Comparison of ENCODE assay signal across 7 cellular contexts in genomic region chr15:64842986-64843561, GRCh38. TPM values are rescaled to one million over a fixed set of nuclear protein-coding genes. Genes with fewer than 3 reads are reported as not detected.
DNase-seq lines count a peak whose midpoint lies in the region; ATAC-seq and TF ChIP-seq lines count a peak whose summit lies in the region.

No MANE protein-coding gene starts in this region.

- 62 to 78% methylated on average over 4 to 7 of the region's 7 CpGs for WGBS in endodermal cell (ENCODE audit: insufficient coverage in 1 of 2, insufficient read length in 1 of 2), 2 experiments

- no peak for TF ChIP-seq CTCF in endodermal cell (conservative IDR thresholded peaks at IDR 0.05)

- H3K27me3 ChIP-seq in H7 (ENCODE audit: control insufficient read depth, insufficient read depth, low read length) (no peaks in the 10 kb centered on the region), SJSA1 (replicated peaks) (no peaks in the 10 kb centered on the region), endodermal cell (ENCODE audit: control insufficient read depth, insufficient read depth, low read length, poor library complexity, severe bottlenecking) (no peaks in the 10 kb centered on the region)

- H3K27ac ChIP-seq in SJSA1 (no peak overlapping the region), endodermal cell (ENCODE audit: low read depth, low read length) (peak overlapping the region; percentile 29)

- H3K4me1 ChIP-seq in SJSA1 (replicated peaks), result peaks cover 49% of the 10 kb centered on the region
- peaks cover 3% of the 10 kb centered on the region for H3K4me1 ChIP-seq in endodermal cell (ENCODE audit: control insufficient read depth, insufficient read depth, low read length)

- DNase-seq in H7 (peak; percentile 68), SJSA1 (ENCODE audit: low read depth in 1 of 2, low spot score in 2 of 2) (peak; percentile 53 to 62), endodermal cell (peak; percentile 67), naive B cell (no peak), NCI-H2227 (lab: John Stamatoyannopoulos, UW; ENCODE audit: unreplicated experiment) (no peak), NCI-H524 (lab: John Stamatoyannopoulos, UW) (no peak)

- no peaks in the 10 kb centered on the region for H3K9me3 ChIP-seq in SJSA1 (replicated peaks)
- no peaks in the 10 kb centered on the region for H3K9me3 ChIP-seq in endodermal cell (ENCODE audit: control insufficient read depth, low read length)

- H3K4me3 Mint-ChIP-seq in endodermal cell (peak overlapping the region; percentile 85), naive B cell (peak overlapping the region; percentile 90 to 99 (median 95))

- peak overlapping the region; percentile 69 for H3K9ac ChIP-seq in endodermal cell (ENCODE audit: extremely low read depth, low read length, poor library complexity, severe bottlenecking)

- H3K4me3 ChIP-seq in H7 (ENCODE audit: insufficient read depth, low read depth, low read length) (peak overlapping the region; percentile 95), SJSA1 (peak overlapping the region; percentile 81), endodermal cell (ENCODE audit: low read length) (peak overlapping the region; percentile 94)

- ATAC-seq in naive B cell (ENCODE audit: low read depth in 2 of 2) (peak in 1 of 2 donors; percentile 16), GM19463 (IDR thresholded peaks at IDR 0.05; ENCODE audit: unreplicated experiment) (no peak)

- H3K36me3 ChIP-seq in H7 (replicated peaks; ENCODE audit: control insufficient read depth, insufficient read depth, low read length), result peaks cover 2% of the 10 kb centered on the region
- H3K36me3 ChIP-seq in SJSA1, result peaks cover 23% of the 10 kb centered on the region
- no peaks in the 10 kb centered on the region for H3K36me3 ChIP-seq in endodermal cell (ENCODE audit: control insufficient read depth, insufficient read depth, low read length)

- peaks cover 6% of the 10 kb centered on the region for H3K36me3 Mint-ChIP-seq in endodermal cell (ENCODE audit: low read depth)
- peaks cover 0 to 1% of the 10 kb centered on the region in 2 donors for H3K36me3 Mint-ChIP-seq in naive B cell

- H3K4me1 Mint-ChIP-seq in endodermal cell (peaks cover 31% of the 10 kb centered on the region), naive B cell (peaks cover 62 to 75% (median 68%) of the 10 kb centered on the region in 3 donors)

- no peaks in the 10 kb centered on the region for H3K9me3 Mint-ChIP-seq in endodermal cell
- H3K9me3 Mint-ChIP-seq in naive B cell, result no peaks in the 10 kb centered on the region

- H3K27me3 Mint-ChIP-seq in endodermal cell (ENCODE audit: insufficient read depth) (no peaks in the 10 kb centered on the region), naive B cell (no peaks in the 10 kb centered on the region)

- no peak overlapping the region for H3K27ac Mint-ChIP-seq in endodermal cell
- H3K27ac Mint-ChIP-seq in naive B cell, result peak overlapping the region; percentile 88 to 97 (median 94)

RNA-seq across cellular contexts. Expression of gene PLEKHO2, which starts 1.4 kb away (rescaled TPM):
- 14.5 and 17.0 TPM in 2 replicates for total RNA-seq in H7 (2014; rRNA removed; shearing (Covaris generic))
- total RNA-seq in SJSA1 (2014; rRNA removed; shearing (Covaris generic)), result 21.4 and 21.7 TPM in 2 replicates
- 10 to 100 TPM; 10.2 to 12.9 TPM for total RNA-seq in endodermal cell
- polyA plus RNA-seq in endodermal cell (2013, experiment 1 of 2), result 10.9 TPM
- polyA plus RNA-seq in endodermal cell (2013, experiment 2 of 2), result 10.4 TPM
- polyA plus RNA-seq in naive B cell (ENCODE audit: low read depth in 6 of 6), result 10 to 100 TPM in 5 of 6 donors, 1 to 10 TPM in 1; 9.7 to 20.7 (median 14.4) TPM

RNA-seq across cellular contexts. Expression of gene PIF1, which starts 17.6 kb away (rescaled TPM):
- 100 and 124 TPM in 2 replicates for total RNA-seq in H7 (2014; rRNA removed; shearing (Covaris generic))
- total RNA-seq in SJSA1 (2014; rRNA removed; shearing (Covaris generic)), result 20.1 and 29.2 TPM in 2 replicates
- total RNA-seq in endodermal cell, result 10 to 100 TPM; 60.7 to 64.6 TPM
- polyA plus RNA-seq in endodermal cell (2013, experiment 1 of 2), result 46.2 TPM
- polyA plus RNA-seq in endodermal cell (2013, experiment 2 of 2), result 44.8 TPM
- under 1 TPM in 3 of 6 donors, not detected in 3; 0.24 to 0.62 (median 0.45) TPM for polyA plus RNA-seq in naive B cell (ENCODE audit: low read depth in 6 of 6)

Comparison
In these comparisons a context has a peak if more than half of its experiments do, and no peak if none do; other contexts are left out.
1. DNase-seq: peak in H7 (single experiment), SJSA1 (2 of 2) and endodermal cell (single experiment); none in naive B cell (single experiment), NCI-H2227 (single experiment) and NCI-H524 (0 of 2).
2. Peak in every context shown above with its lines, with median percentiles within 50 percentile points of each other: H3K4me3 ChIP-seq.